11 cellular contexts compared by ENCODE assay signal in the genomic region with DNA sequence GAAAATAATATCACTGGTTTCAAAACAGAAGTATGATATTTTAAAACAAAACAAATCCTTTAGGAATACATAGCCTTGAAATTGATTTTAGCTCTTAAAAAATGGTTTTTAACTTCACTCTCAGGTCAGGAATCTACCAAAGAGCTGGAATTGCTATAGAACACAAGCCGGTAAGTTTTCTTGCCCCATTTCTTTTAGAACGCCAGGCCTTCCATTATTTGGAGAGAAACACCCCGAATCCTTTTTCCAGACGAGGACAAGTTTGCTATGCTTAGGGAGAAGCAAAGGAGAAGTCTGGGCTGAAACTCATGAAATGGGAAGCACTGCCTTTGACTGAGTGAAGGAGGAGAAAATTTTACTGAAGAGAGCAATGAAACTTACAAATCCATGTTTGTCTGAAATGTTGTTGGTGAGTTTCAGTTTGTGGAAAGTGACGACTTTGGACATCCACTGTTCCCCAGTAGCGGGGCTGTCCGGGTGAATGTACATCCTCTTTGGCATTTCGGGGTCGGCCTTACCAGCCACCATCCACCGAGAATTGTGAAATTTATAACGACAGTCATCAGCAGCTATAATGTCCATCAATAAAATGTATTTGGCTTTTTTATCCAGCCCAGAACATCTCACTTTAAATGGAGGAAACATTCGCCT. TPM values are rescaled to one million over a fixed set of nuclear protein-coding genes. Genes with fewer than 3 reads are reported as not detected.
A peak's percentile ranks its signal among the peaks of the same experiment; 100 is the strongest.
DNase-seq lines count a peak whose midpoint lies in the region; ATAC-seq and TF ChIP-seq lines count a peak whose summit lies in the region.
"Had no signal": no experiment of that assay in that cellular context is flagged by ENCODE, and none has a peak within 500 bp of the region (broad histone marks: within the 10 kb centered on the region; RNA-seq: fewer than 3 reads in every experiment).

No MANE protein-coding gene starts in this region.

- H3K9me3 Mint-ChIP-seq in GM23338 (peaks cover 5% of the 10 kb centered on the region; the same call in 2 of the 3 replicates), brain (peaks cover 0 to 11% (median 6%) of the 10 kb centered on the region in 5 experiments)

- no peak overlapping the region for H2AFZ ChIP-seq in GM23338

- H3K4me1 ChIP-seq in GM23338 (ENCODE audit: insufficient read depth) (peaks cover 80% of the 10 kb centered on the region), mucosa of descending colon (ENCODE audit: low read depth) (peaks cover 7% of the 10 kb centered on the region)

- H3K4me3 Mint-ChIP-seq in GM23338 (no peak overlapping the region), brain (peak overlapping the region in 4 of 5 experiments; percentile 20 to 98 (median 89))

- H3K27ac ChIP-seq in GM23338 (ENCODE audit: low read depth) = no peak overlapping the region
- peak overlapping the region in 4 of 21 experiments; percentile 31 to 83 (median 48) for H3K27ac ChIP-seq in skin epidermis

- H3K27ac Mint-ChIP-seq in GM23338 (no peak overlapping the region), brain (peak overlapping the region in 2 of 5 experiments; percentile 19 to 98)

- H3K4me1 Mint-ChIP-seq in GM23338 (peaks cover 74% of the 10 kb centered on the region), brain (peaks cover 32% of the 10 kb centered on the region)

- H3F3A ChIP-seq in GM23338 (replicated peaks; ENCODE audit: low read depth) = peaks cover 66% of the 10 kb centered on the region

- DNase-seq in GM23338 (ENCODE audit: low spot score) (no peak), left kidney (ENCODE audit: low read depth, low spot score) (peak; percentile 24), DMS 273 treated with DMSO at 0.1 percent for 48 hours (lab: John Stamatoyannopoulos, UW) (no peak), mucosa of descending colon (no peak)
- no peak for DNase-seq in stimulated activated CD4-positive, alpha-beta T cell treated with anti-CD3 and anti-CD28 coated beads, Interleukin-15, amount 100 ng/mL, for 24 hours
- DNase-seq: activated CD8-positive, alpha-beta memory T cell treated with anti-CD3 and anti-CD28 coated beads for 24 hours; amniotic stem cell; NCI-H524 had no signal

- intact Hi-C loops in mucosa of descending colon (cut with DNase I, micrococcal nuclease) = no loop called here

- no peaks in the 10 kb centered on the region for H3K36me3 Mint-ChIP-seq in GM23338 (ENCODE audit: low read depth)
- peaks cover 16% of the 10 kb centered on the region for H3K36me3 Mint-ChIP-seq in brain

- H4K20me1 ChIP-seq in GM23338 (replicated peaks; ENCODE audit: insufficient read depth) = peaks cover 16% of the 10 kb centered on the region; the same call in 1 of the 2 replicates

- TF ChIP-seq CTCF in GM23338 (conservative IDR thresholded peaks at IDR 0.05; ENCODE audit: low read depth in 2 of 2) = no peak
- TF ChIP-seq CTCF in brain (conservative IDR thresholded peaks at IDR 0.05) = no peak
- TF ChIP-seq CTCF in mucosa of descending colon (IDR thresholded peaks at IDR 0.05) = no peak

- H3K36me3 ChIP-seq in GM23338 (ENCODE audit: insufficient read depth) = no peaks in the 10 kb centered on the region
- no peaks in the 10 kb centered on the region for H3K36me3 ChIP-seq in mucosa of descending colon (ENCODE audit: low read depth)

- peaks cover 94% of the 10 kb centered on the region for H3K27me3 ChIP-seq in GM23338 (ENCODE audit: insufficient read depth)

- no peaks in the 10 kb centered on the region for H3K9me3 ChIP-seq in mucosa of descending colon

- no peak for ATAC-seq in GM23338
- no peak for ATAC-seq in GM21786 (IDR thresholded peaks at IDR 0.05; ENCODE audit: unreplicated experiment)
- no peak for ATAC-seq in mucosa of descending colon

- peaks cover 98% of the 10 kb centered on the region for H3K27me3 Mint-ChIP-seq in GM23338 (ENCODE audit: insufficient read depth, low read depth, poor library complexity)
- peaks cover 98% of the 10 kb centered on the region for H3K27me3 Mint-ChIP-seq in brain

- no peaks in the 10 kb centered on the region for H3K9me2 ChIP-seq in GM23338 (ENCODE audit: insufficient read depth)

- peak overlapping the region; percentile 62 for H3K4me2 ChIP-seq in GM23338

- no peaks in the 10 kb centered on the region for H3K79me2 ChIP-seq in GM23338 (replicated peaks; ENCODE audit: insufficient read depth)

- H3K4me3 ChIP-seq in GM23338 = peak overlapping the region; percentile 29; the same call in 1 of the 2 replicates
- peak overlapping the region in 5 of 7 experiments; percentile 9 to 60 (median 48) for H3K4me3 ChIP-seq in skin epidermis
- H3K4me3 ChIP-seq in mucosa of descending colon = no peak overlapping the region

TF ChIP-seq in GM23338, 12 proteins besides CTCF, POLR2A, EP300 and RAD21:
- TF ChIP-seq EZH2 (IDR thresholded peaks at IDR 0.05; ENCODE audit: low read depth, unreplicated experiment) (peak; percentile 91), ZNF114 (CRISPR knock-in tag; IDR thresholded peaks at IDR 0.05) (no peak)

RNA-seq across cellular contexts. Expression of gene TBX3, which starts 3.4 kb away (rescaled TPM):
- 0.24 and 0.35 TPM in 2 replicates for total RNA-seq in GM23338 (2014; rRNA removed; shearing (Covaris generic))
- polyA plus RNA-seq in GM23338 (2016; fragmentation: Nextera tagmentation; extraction: Ambion mirVana) (0.18 and 0.33 TPM in 2 replicates), brain (ENCODE audit: insufficient read depth, low read depth, low replicate concordance) (5.1 TPM)
- 10 to 100 TPM in 2 of 3 donors, 1 to 10 TPM in 1; 8.1 to 13.9 (median 10.8) TPM for total RNA-seq in mucosa of descending colon
